In genomic region chr21:36909901-36910561, GRCh38 we compare ENCODE assay signal across 8 cellular contexts. TPM values are rescaled to one million over a fixed set of nuclear protein-coding genes. Genes with fewer than 3 reads are reported as not detected.
DNase-seq lines count a peak whose midpoint lies in the region; ATAC-seq and TF ChIP-seq lines count a peak whose summit lies in the region.

No MANE protein-coding gene starts in this region.

- peak; percentile 63 for ATAC-seq in activated naive CD8-positive, alpha-beta T cell treated with anti-CD3 and anti-CD28 coated beads, Interleukin-2, amount 50 U/mL, for 24 hours
- peak; percentile 86 for ATAC-seq in left lung
- no peak for ATAC-seq in CD8-positive, alpha-beta T cell
- ATAC-seq in GM21360 (IDR thresholded peaks at IDR 0.05; ENCODE audit: unreplicated experiment): no peak

- DNase-seq in Caco-2 (peak; percentile 59 to 78), LHCN-M2 (ENCODE audit: low read depth) (peak; percentile 96), left lung (no peak), NCI-H2227 (lab: John Stamatoyannopoulos, UW; ENCODE audit: unreplicated experiment) (no peak), NCI-H748 (lab: John Stamatoyannopoulos, UW; ENCODE audit: unreplicated experiment) (no peak)
- no peak for DNase-seq in activated naive CD8-positive, alpha-beta T cell treated with anti-CD3 and anti-CD28 coated beads, Interleukin-2, amount 50 U/mL, for 24 hours
- DNase-seq in CD8-positive, alpha-beta T cell: no peak

- CTCF ChIA-PET in Caco-2 (lab: Charles Lee): interaction anchor here (0.6 kb wide), 1 partner anchor 125 kb away, joined by 3 read pairs; no protein-coding TSS in a partner anchor
- CTCF ChIA-PET in CD8-positive, alpha-beta T cell (lab: Charles Lee): no interaction called here

- POLR2A ChIA-PET in Caco-2 (lab: Charles Lee): no interaction called here
- POLR2A ChIA-PET in CD8-positive, alpha-beta T cell (lab: Charles Lee): no interaction called here

- H3K4me1 ChIP-seq in Caco-2: peaks cover 26% of the 10 kb centered on the region
- H3K4me1 ChIP-seq in left lung: peaks cover 4 to 8% of the 10 kb centered on the region in 2 donors
- H3K4me1 ChIP-seq in CD8-positive, alpha-beta T cell (ENCODE audit: insufficient read depth, low read length): no peaks in the 10 kb centered on the region

- H3K4me1 Mint-ChIP-seq in Caco-2 (ENCODE audit: low read depth, unreplicated experiment): peaks cover 10% of the 10 kb centered on the region
- peaks cover 13% of the 10 kb centered on the region for H3K4me1 Mint-ChIP-seq in activated naive CD8-positive, alpha-beta T cell treated with anti-CD3 and anti-CD28 coated beads, Interleukin-2, amount 50 U/mL, for 24 hours
- H3K4me1 Mint-ChIP-seq in CD8-positive, alpha-beta T cell (ENCODE audit: low read depth): no peaks in the 10 kb centered on the region

- peak overlapping the region in 1 of 2 donors; percentile 51 for H3K27ac ChIP-seq in left lung
- H3K27ac ChIP-seq in CD8-positive, alpha-beta T cell (ENCODE audit: low read depth, low read length): no peak overlapping the region

- peaks cover 8% of the 10 kb centered on the region for H3K9me3 ChIP-seq in Caco-2
- H3K9me3 ChIP-seq in left lung: no peaks in the 10 kb centered on the region
- no peaks in the 10 kb centered on the region for H3K9me3 ChIP-seq in CD8-positive, alpha-beta T cell (ENCODE audit: low read length)

- peak overlapping the region; percentile 99 for H3K27ac Mint-ChIP-seq in Caco-2 (ENCODE audit: unreplicated experiment)
- peak overlapping the region; percentile 61 for H3K27ac Mint-ChIP-seq in activated naive CD8-positive, alpha-beta T cell treated with anti-CD3 and anti-CD28 coated beads, Interleukin-2, amount 50 U/mL, for 24 hours
- H3K27ac Mint-ChIP-seq in CD8-positive, alpha-beta T cell: no peak overlapping the region

- no TSS peak for BruUV-seq in Caco-2 (replicated peaks; lab: Mats Ljungman, UMichigan)

- H3K4me3 ChIP-seq in Caco-2 (ENCODE audit: low read depth, low read length) (no peak overlapping the region), left lung (no peak overlapping the region)
- H3K4me3 ChIP-seq in CD8-positive, alpha-beta T cell (ENCODE audit: low read depth, low read length): no peak overlapping the region

- H3K9me3 Mint-ChIP-seq in Caco-2 (ENCODE audit: unreplicated experiment): no peaks in the 10 kb centered on the region
- no peaks in the 10 kb centered on the region for H3K9me3 Mint-ChIP-seq in activated naive CD8-positive, alpha-beta T cell treated with anti-CD3 and anti-CD28 coated beads, Interleukin-2, amount 50 U/mL, for 24 hours
- H3K9me3 Mint-ChIP-seq in CD8-positive, alpha-beta T cell: no peaks in the 10 kb centered on the region

- H3K27me3 ChIP-seq in Caco-2 (replicated peaks; ENCODE audit: control insufficient read depth, insufficient read depth, low read length): no peaks in the 10 kb centered on the region
- no peaks in the 10 kb centered on the region for H3K27me3 ChIP-seq in left lung
- H3K27me3 ChIP-seq in CD8-positive, alpha-beta T cell (ENCODE audit: insufficient read depth, low read length): no peaks in the 10 kb centered on the region

- H3K4me3 Mint-ChIP-seq in Caco-2 (ENCODE audit: unreplicated experiment): peak overlapping the region; percentile 57
- H3K4me3 Mint-ChIP-seq in activated naive CD8-positive, alpha-beta T cell treated with anti-CD3 and anti-CD28 coated beads, Interleukin-2, amount 50 U/mL, for 24 hours: no peak overlapping the region
- no peak overlapping the region for H3K4me3 Mint-ChIP-seq in CD8-positive, alpha-beta T cell

- H3K36me3 ChIP-seq in Caco-2 (ENCODE audit: control insufficient read depth, insufficient read depth, low read length): no peaks in the 10 kb centered on the region
- H3K36me3 ChIP-seq in left lung: no peaks in the 10 kb centered on the region
- no peaks in the 10 kb centered on the region for H3K36me3 ChIP-seq in CD8-positive, alpha-beta T cell (ENCODE audit: insufficient read depth, low read length)

- TF ChIP-seq CTCF in Caco-2 (IDR thresholded peaks at IDR 0.05; ENCODE audit: insufficient read depth in 1 of 2, low read depth in 1 of 2, low read length in 1 of 2, severe bottlenecking in 1 of 2, unreplicated experiment in 1 of 2): no peak
- TF ChIP-seq CTCF in left lung (IDR thresholded peaks at IDR 0.05): no peak
- TF ChIP-seq CTCF in CD8-positive, alpha-beta T cell (IDR thresholded peaks at IDR 0.05): no peak

- intact Hi-C loops in Caco-2 (cut with micrococcal nuclease; ENCODE audit: unreplicated experiment) (loop anchor here (1.0 kb wide), 1 partner anchor 49 kb away; no protein-coding TSS in a partner anchor), left lung (cut with DNase I) (no loop called here)
- intact Hi-C loops in CD8-positive, alpha-beta T cell (cut with DNase I, micrococcal nuclease): no loop called here

- peaks cover 19% of the 10 kb centered on the region for H3K36me3 Mint-ChIP-seq in Caco-2 (ENCODE audit: insufficient read depth, unreplicated experiment)
- H3K36me3 Mint-ChIP-seq in activated naive CD8-positive, alpha-beta T cell treated with anti-CD3 and anti-CD28 coated beads, Interleukin-2, amount 50 U/mL, for 24 hours (ENCODE audit: low read depth): no peaks in the 10 kb centered on the region
- H3K36me3 Mint-ChIP-seq in CD8-positive, alpha-beta T cell: peaks cover 6% of the 10 kb centered on the region

- no peaks in the 10 kb centered on the region for H3K27me3 Mint-ChIP-seq in Caco-2 (ENCODE audit: insufficient read depth, unreplicated experiment)
- no peaks in the 10 kb centered on the region for H3K27me3 Mint-ChIP-seq in activated naive CD8-positive, alpha-beta T cell treated with anti-CD3 and anti-CD28 coated beads, Interleukin-2, amount 50 U/mL, for 24 hours
- no peaks in the 10 kb centered on the region for H3K27me3 Mint-ChIP-seq in CD8-positive, alpha-beta T cell (ENCODE audit: low read depth)

RNA-seq across cellular contexts. Expression of gene HLCS, which starts 56.4 kb away (rescaled TPM):
- total RNA-seq in Caco-2 (2022) (21.8 and 26.2 TPM in 2 replicates), LHCN-M2 (2014; rRNA removed) (30.9 and 34.0 TPM in 2 replicates), left lung (10 to 100 TPM; 17.4 to 25.3 TPM)
- polyA plus RNA-seq in LHCN-M2 (2012): 14.3 TPM
- 10 to 100 TPM in 1 of 2 experiments, 1 to 10 TPM in 1; 9.7 to 13.6 TPM for total RNA-seq in CD8-positive, alpha-beta T cell

Comparison
In these comparisons a context has a peak if more than half of its experiments do, and no peak if none do; other contexts are left out.
1. DNase-seq: peak in Caco-2 (2 of 2) and LHCN-M2 (single experiment); none in activated naive CD8-positive, alpha-beta T cell treated with anti-CD3 and anti-CD28 coated beads, Interleukin-2, amount 50 U/mL, for 24 hours (single experiment), left lung (0 of 2), CD8-positive, alpha-beta T cell (0 of 7), NCI-H2227 (single experiment) and NCI-H748 (single experiment).
2. ATAC-seq: peak in activated naive CD8-positive, alpha-beta T cell treated with anti-CD3 and anti-CD28 coated beads, Interleukin-2, amount 50 U/mL, for 24 hours (single experiment) and left lung (single experiment); none in CD8-positive, alpha-beta T cell (single experiment) and GM21360 (single experiment).